In genomic region chr14:41295734-41296133, GRCh38 we compare ENCODE assay signal across 29 cellular contexts.
"Had no signal": no experiment of that assay in that cellular context is flagged by ENCODE, and none has a peak within 500 bp of the region (broad histone marks: within the 10 kb centered on the region; RNA-seq: fewer than 3 reads in every experiment).

No MANE protein-coding gene starts in this region.

- H3K4me1 ChIP-seq: stomach, suprapubic skin, testis, thyroid gland, tibial artery, tibial nerve, transverse colon, upper lobe of left lung, upper lobe of right lung, uterus, vagina had no signal

- H3K27me3 Mint-ChIP-seq: stimulated activated memory B cell treated with anti-CD40 and anti-IgM and Interleukin-4, amounts not matched to agents 10 μg/mL and 1 μg/mL and 100 μg/mL, for 72 hours; stimulated activated naive B cell treated with anti-CD40 and anti-IgM and Interleukin-4, amounts not matched to agents 10 μg/mL and 1 μg/mL and 100 μg/mL, for 72 hours; stimulated activated naive CD8-positive, alpha-beta T cell treated with anti-CD3 and anti-CD28 coated beads, Interleukin-15, amount 100 ng/mL, for 72 hours; stimulated activated naive CD8-positive, alpha-beta T cell treated with anti-CD3 and anti-CD28 coated beads, Interleukin-15, Interleukin-2, amounts not matched to agents 100 ng/mL and 50 ng/mL, for 24 hours; type B pancreatic cell had no signal

- ATAC-seq: stimulated activated effector memory CD8-positive, alpha-beta T cell treated with anti-CD3 and anti-CD28 coated beads, Interleukin-12 subunit alpha, Interleukin-12 subunit beta, amount 100 ng/mL, for 72 hours; stimulated activated memory B cell treated with anti-CD40 and anti-IgM and Interleukin-4, amounts not matched to agents 10 μg/mL and 1 μg/mL and 100 μg/mL, for 72 hours; stimulated activated naive B cell treated with anti-CD40 and anti-IgM and Interleukin-4, amounts not matched to agents 10 μg/mL and 1 μg/mL and 100 μg/mL, for 72 hours; stimulated activated naive CD8-positive, alpha-beta T cell treated with anti-CD3 and anti-CD28 coated beads, Interleukin-15, amount 100 ng/mL, for 72 hours; stimulated activated naive CD8-positive, alpha-beta T cell treated with anti-CD3 and anti-CD28 coated beads, Interleukin-15, Interleukin-2, amounts not matched to agents 100 U/mL and 50 U/mL, for 24 hours; upper lobe of right lung had no signal

- H3K36me3 ChIP-seq: stomach, suprapubic skin, thoracic aorta, thyroid gland, tibial artery, tibial nerve, transverse colon, upper lobe of left lung, upper lobe of right lung, uterus, vagina had no signal

- FAIRE-seq: urothelium cell line had no signal

- H3K9me3 Mint-ChIP-seq: stimulated activated memory B cell treated with anti-CD40 and anti-IgM and Interleukin-4, amounts not matched to agents 10 μg/mL and 1 μg/mL and 100 μg/mL, for 72 hours; type B pancreatic cell had no signal

- H3K27ac ChIP-seq: stomach, suprapubic skin, testis, thoracic aorta, thyroid gland, tibial artery, tibial nerve, transverse colon, upper lobe of left lung, upper lobe of right lung, uterus, vagina had no signal

- H3K9me3 ChIP-seq: stomach, testis, thoracic aorta, thyroid gland, tibial artery, tibial nerve, transverse colon, upper lobe of left lung, upper lobe of right lung, uterus, vagina had no signal

- DNase-seq: stimulated activated CD4-positive, alpha-beta T cell treated with anti-CD3 and anti-CD28 coated beads, Interleukin-2, amount 100 ng/mL, for 48 hours; stimulated activated CD4-positive, alpha-beta T cell treated with anti-CD3 and anti-CD28 coated beads, Interleukin-4, amount 100 ng/mL, for 1 hour; stimulated activated CD4-positive, alpha-beta T cell treated with anti-CD3 and anti-CD28 coated beads, Interleukin-4, amount 100 ng/mL, for 24 hours; stimulated activated CD4-positive, alpha-beta T cell treated with anti-CD3 and anti-CD28 coated beads, Interleukin-4, amount 100 ng/mL, for 4 hours; stimulated activated CD8-positive, alpha-beta memory T cell treated with anti-CD3 and anti-CD28 coated beads, Interleukin-4, amount 100 ng/mL, for 48 hours; stimulated activated naive B cell treated with anti-CD40 and anti-IgM and Interleukin-4, amounts not matched to agents 10 μg/mL and 1 μg/mL and 100 μg/mL, for 72 hours; stimulated activated naive CD4-positive, alpha-beta T cell; stimulated activated naive CD4-positive, alpha-beta T cell treated with Interleukin-2 at 50 U/mL for 16 hours; stimulated activated naive CD8-positive, alpha-beta T cell treated with anti-CD3 and anti-CD28 coated beads, Interleukin-15, amount 100 ng/mL, for 72 hours; stimulated activated naive CD8-positive, alpha-beta T cell treated with anti-CD3 and anti-CD28 coated beads, Interleukin-15, Interleukin-2, amounts not matched to agents 100 U/mL and 50 U/mL, for 24 hours; stomach; substantia nigra; testis; thyroid gland; tibial artery; transverse colon; trophoblast cell; upper lobe of left lung; upper lobe of right lung; uterus had no signal

- H3K4me3 ChIP-seq: stomach, suprapubic skin, testis, thoracic aorta, thyroid gland, tibial artery, tibial nerve, transverse colon, upper lobe of left lung, upper lobe of right lung, uterus, vagina had no signal

- H3K27me3 ChIP-seq: stomach, suprapubic skin, testis, thyroid gland, tibial artery, tibial nerve, transverse colon, upper lobe of left lung, upper lobe of right lung, uterus, vagina had no signal

- H3K4me3 Mint-ChIP-seq: stimulated activated effector memory CD8-positive, alpha-beta T cell treated with anti-CD3 and anti-CD28 coated beads, Interleukin-12 subunit alpha, Interleukin-12 subunit beta, amount 100 ng/mL, for 72 hours; stimulated activated memory B cell treated with anti-CD40 and anti-IgM and Interleukin-4, amounts not matched to agents 10 μg/mL and 1 μg/mL and 100 μg/mL, for 72 hours; stimulated activated naive B cell treated with anti-CD40 and anti-IgM and Interleukin-4, amounts not matched to agents 10 μg/mL and 1 μg/mL and 100 μg/mL, for 72 hours; stimulated activated naive CD8-positive, alpha-beta T cell treated with anti-CD3 and anti-CD28 coated beads, Interleukin-15, amount 100 ng/mL, for 72 hours; stimulated activated naive CD8-positive, alpha-beta T cell treated with anti-CD3 and anti-CD28 coated beads, Interleukin-15, Interleukin-2, amounts not matched to agents 100 ng/mL and 50 ng/mL, for 24 hours; type B pancreatic cell had no signal

- H3K36me3 Mint-ChIP-seq: stimulated activated effector memory CD8-positive, alpha-beta T cell treated with anti-CD3 and anti-CD28 coated beads, Interleukin-12 subunit alpha, Interleukin-12 subunit beta, amount 100 ng/mL, for 72 hours; stimulated activated memory B cell treated with anti-CD40 and anti-IgM and Interleukin-4, amounts not matched to agents 10 μg/mL and 1 μg/mL and 100 μg/mL, for 72 hours; stimulated activated naive B cell treated with anti-CD40 and anti-IgM and Interleukin-4, amounts not matched to agents 10 μg/mL and 1 μg/mL and 100 μg/mL, for 72 hours; type B pancreatic cell had no signal

- H3K27ac Mint-ChIP-seq: stimulated activated effector memory CD8-positive, alpha-beta T cell treated with anti-CD3 and anti-CD28 coated beads, Interleukin-12 subunit alpha, Interleukin-12 subunit beta, amount 100 ng/mL, for 72 hours; stimulated activated memory B cell treated with anti-CD40 and anti-IgM and Interleukin-4, amounts not matched to agents 10 μg/mL and 1 μg/mL and 100 μg/mL, for 72 hours; stimulated activated naive B cell treated with anti-CD40 and anti-IgM and Interleukin-4, amounts not matched to agents 10 μg/mL and 1 μg/mL and 100 μg/mL, for 72 hours; stimulated activated naive CD8-positive, alpha-beta T cell treated with anti-CD3 and anti-CD28 coated beads, Interleukin-15, amount 100 ng/mL, for 72 hours; stimulated activated naive CD8-positive, alpha-beta T cell treated with anti-CD3 and anti-CD28 coated beads, Interleukin-15, Interleukin-2, amounts not matched to agents 100 ng/mL and 50 ng/mL, for 24 hours; type B pancreatic cell had no signal

- H3K4me1 Mint-ChIP-seq: stimulated activated effector memory CD8-positive, alpha-beta T cell treated with anti-CD3 and anti-CD28 coated beads, Interleukin-12 subunit alpha, Interleukin-12 subunit beta, amount 100 ng/mL, for 72 hours; stimulated activated memory B cell treated with anti-CD40 and anti-IgM and Interleukin-4, amounts not matched to agents 10 μg/mL and 1 μg/mL and 100 μg/mL, for 72 hours; stimulated activated naive B cell treated with anti-CD40 and anti-IgM and Interleukin-4, amounts not matched to agents 10 μg/mL and 1 μg/mL and 100 μg/mL, for 72 hours; stimulated activated naive CD8-positive, alpha-beta T cell treated with anti-CD3 and anti-CD28 coated beads, Interleukin-15, amount 100 ng/mL, for 72 hours had no signal
